ENCODE assay signal across 22 cellular contexts in the genomic region with DNA sequence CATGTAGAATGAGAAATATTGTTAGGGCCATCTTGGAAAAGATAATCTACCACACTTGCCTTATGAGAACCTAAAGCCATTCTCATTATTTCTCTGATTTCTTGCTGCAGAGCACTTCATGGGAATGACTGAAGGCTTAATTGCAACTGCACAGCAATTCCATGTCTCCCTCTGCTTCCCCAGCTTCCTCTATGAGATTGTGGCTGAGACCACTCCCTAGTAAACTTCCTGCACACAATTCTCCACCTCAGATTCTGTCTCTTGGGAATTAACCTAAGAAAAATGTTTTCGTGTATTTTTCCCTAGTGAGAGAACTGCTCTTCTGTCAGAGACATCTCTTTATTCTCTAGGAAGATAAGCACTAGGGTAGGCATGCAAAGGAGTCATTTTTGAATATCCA.
"Had no signal": no experiment of that assay in that cellular context is flagged by ENCODE, and none has a peak within 500 bp of the region (broad histone marks: within the 10 kb centered on the region; RNA-seq: fewer than 3 reads in every experiment).

No MANE protein-coding gene starts in this region.

- H3K9me3 Mint-ChIP-seq: natural killer cell treated with Interleukin-12 subunit alpha and Interleukin-12 subunit beta and Interleukin-15 and Interleukin-18, amount 100 ng/mL, for 72 hours; nephron progenitor cell; neural crest cell; stimulated activated effector memory CD8-positive, alpha-beta T cell treated with anti-CD3 and anti-CD28 coated beads, Interleukin-12 subunit alpha, Interleukin-12 subunit beta, amount 100 ng/mL, for 72 hours; stimulated activated naive B cell treated with anti-CD40 and anti-IgM and Interleukin-4, amounts not matched to agents 10 μg/mL and 1 μg/mL and 100 μg/mL, for 72 hours; stimulated activated naive CD8-positive, alpha-beta T cell treated with anti-CD3 and anti-CD28 coated beads, Interleukin-15, Interleukin-2, amounts not matched to agents 100 ng/mL and 50 ng/mL, for 24 hours had no signal

- ATAC-seq: naive thymus-derived CD8-positive, alpha-beta T cell; natural killer cell treated with Interleukin-12 subunit alpha and Interleukin-12 subunit beta and Interleukin-15 and Interleukin-18, amount 100 ng/mL, for 72 hours; pancreas; right lobe of liver; stimulated activated effector memory CD8-positive, alpha-beta T cell treated with anti-CD3 and anti-CD28 coated beads, Interleukin-12 subunit alpha, Interleukin-12 subunit beta, amount 100 ng/mL, for 72 hours; stimulated activated naive B cell treated with anti-CD40 and anti-IgM and Interleukin-4, amounts not matched to agents 10 μg/mL and 1 μg/mL and 100 μg/mL, for 72 hours had no signal

- H3K36me3 Mint-ChIP-seq: naive thymus-derived CD8-positive, alpha-beta T cell; natural killer cell treated with Interleukin-12 subunit alpha and Interleukin-12 subunit beta and Interleukin-15 and Interleukin-18, amount 100 ng/mL, for 72 hours; stimulated activated effector memory CD8-positive, alpha-beta T cell treated with anti-CD3 and anti-CD28 coated beads, Interleukin-12 subunit alpha, Interleukin-12 subunit beta, amount 100 ng/mL, for 72 hours; stimulated activated naive B cell treated with anti-CD40 and anti-IgM and Interleukin-4, amounts not matched to agents 10 μg/mL and 1 μg/mL and 100 μg/mL, for 72 hours had no signal

- H3K27ac Mint-ChIP-seq: naive thymus-derived CD8-positive, alpha-beta T cell; natural killer cell treated with Interleukin-12 subunit alpha and Interleukin-12 subunit beta and Interleukin-15 and Interleukin-18, amount 100 ng/mL, for 72 hours; nephron progenitor cell; stimulated activated effector memory CD8-positive, alpha-beta T cell treated with anti-CD3 and anti-CD28 coated beads, Interleukin-12 subunit alpha, Interleukin-12 subunit beta, amount 100 ng/mL, for 72 hours; stimulated activated naive B cell treated with anti-CD40 and anti-IgM and Interleukin-4, amounts not matched to agents 10 μg/mL and 1 μg/mL and 100 μg/mL, for 72 hours; stimulated activated naive CD8-positive, alpha-beta T cell treated with anti-CD3 and anti-CD28 coated beads, Interleukin-15, Interleukin-2, amounts not matched to agents 100 ng/mL and 50 ng/mL, for 24 hours had no signal

- H3K4me3 Mint-ChIP-seq: naive thymus-derived CD8-positive, alpha-beta T cell; natural killer cell treated with Interleukin-12 subunit alpha and Interleukin-12 subunit beta and Interleukin-15 and Interleukin-18, amount 100 ng/mL, for 72 hours; nephron progenitor cell; neural crest cell; stimulated activated effector memory CD8-positive, alpha-beta T cell treated with anti-CD3 and anti-CD28 coated beads, Interleukin-12 subunit alpha, Interleukin-12 subunit beta, amount 100 ng/mL, for 72 hours; stimulated activated naive B cell treated with anti-CD40 and anti-IgM and Interleukin-4, amounts not matched to agents 10 μg/mL and 1 μg/mL and 100 μg/mL, for 72 hours; stimulated activated naive CD8-positive, alpha-beta T cell treated with anti-CD3 and anti-CD28 coated beads, Interleukin-15, Interleukin-2, amounts not matched to agents 100 ng/mL and 50 ng/mL, for 24 hours had no signal

- H3K4me1 Mint-ChIP-seq: neural crest cell; stimulated activated effector memory CD8-positive, alpha-beta T cell treated with anti-CD3 and anti-CD28 coated beads, Interleukin-12 subunit alpha, Interleukin-12 subunit beta, amount 100 ng/mL, for 72 hours; stimulated activated naive B cell treated with anti-CD40 and anti-IgM and Interleukin-4, amounts not matched to agents 10 μg/mL and 1 μg/mL and 100 μg/mL, for 72 hours had no signal

- DNase-seq: naive thymus-derived CD8-positive, alpha-beta T cell; nephron progenitor cell; nucleus accumbens; pancreas; retina; right lobe of liver; sigmoid colon; small intestine; stimulated activated CD4-positive, alpha-beta T cell treated with anti-CD3 and anti-CD28 coated beads, Interleukin-15, amount 100 ng/mL, for 24 hours; stimulated activated CD4-positive, alpha-beta T cell treated with anti-CD3 and anti-CD28 coated beads, Interleukin-2, amount 100 ng/mL, for 24 hours; stimulated activated CD4-positive, alpha-beta T cell treated with anti-CD3 and anti-CD28 coated beads, Interleukin-2, amount 100 ng/mL, for 48 hours; stimulated activated CD4-positive, alpha-beta T cell treated with anti-CD3 and anti-CD28 coated beads, Interleukin-4, amount 100 ng/mL, for 24 hours; stimulated activated naive B cell treated with anti-CD40 and anti-IgM and Interleukin-4, amounts not matched to agents 10 μg/mL and 1 μg/mL and 100 μg/mL, for 72 hours; stimulated activated naive CD4-positive, alpha-beta T cell treated with Interleukin-2 at 50 U/mL for 16 hours; stomach; thyroid gland; trophoblast cell; upper lobe of left lung had no signal

- H3K27me3 Mint-ChIP-seq: naive thymus-derived CD8-positive, alpha-beta T cell; stimulated activated naive CD8-positive, alpha-beta T cell treated with anti-CD3 and anti-CD28 coated beads, Interleukin-15, Interleukin-2, amounts not matched to agents 100 ng/mL and 50 ng/mL, for 24 hours had no signal
